Comparison of ENCODE assay signal across 1 cellular context in the genomic region with DNA sequence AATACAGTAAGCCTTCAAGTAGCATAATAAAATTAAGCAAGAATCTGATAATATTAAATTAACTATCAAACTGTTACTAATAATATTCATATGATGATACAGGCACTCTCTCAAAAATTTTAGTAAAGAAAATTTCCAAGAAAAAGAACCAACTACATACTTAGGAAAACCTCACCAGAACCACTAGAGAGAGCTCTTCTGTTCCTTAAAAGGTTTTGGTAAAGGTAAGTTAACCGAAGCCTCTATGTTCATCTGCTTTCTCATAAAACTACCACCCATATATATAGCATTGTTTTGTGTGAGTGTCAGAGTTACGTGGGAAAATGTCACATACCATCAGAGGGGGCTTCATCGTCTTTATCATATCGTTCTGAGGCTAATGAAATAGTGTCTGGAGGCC.
TF ChIP-seq lines count a peak whose summit lies in the region.

No MANE protein-coding gene starts in this region.

TF ChIP-seq in endothelial cell of umbilical vein, 7 proteins besides CTCF, POLR2A, EP300 and RAD21:
- TF ChIP-seq JUN (IDR thresholded peaks at IDR 0.05; ENCODE audit: borderline replicate concordance, insufficient read depth, insufficient read length, low read depth) (no peak), FOS (IDR thresholded peaks at IDR 0.05; ENCODE audit: borderline replicate concordance, insufficient read depth, low read length) (no peak), POLR2AphosphoS5 (IDR thresholded peaks at IDR 0.05; ENCODE audit: insufficient read depth, low read depth, low read length) (no peak), EZH2 (IDR thresholded peaks at IDR 0.05; ENCODE audit: borderline replicate concordance, low read depth, low read length, severe bottlenecking) (no peak), MYC (IDR thresholded peaks at IDR 0.05; ENCODE audit: low read depth, low read length) (no peak), GATA2 (IDR thresholded peaks at IDR 0.05; ENCODE audit: insufficient read depth, insufficient read length, low read depth, low read length) (no peak)
- TF ChIP-seq, protein P1, sequence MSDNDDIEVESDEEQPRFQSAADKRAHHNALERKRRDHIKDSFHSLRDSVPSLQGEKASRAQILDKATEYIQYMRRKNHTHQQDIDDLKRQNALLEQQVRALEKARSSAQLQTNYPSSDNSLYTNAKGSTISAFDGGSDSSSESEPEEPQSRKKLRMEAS (IDR thresholded peaks at IDR 0.05; ENCODE audit: insufficient read depth, insufficient read length): no peak
